In the genomic region with DNA sequence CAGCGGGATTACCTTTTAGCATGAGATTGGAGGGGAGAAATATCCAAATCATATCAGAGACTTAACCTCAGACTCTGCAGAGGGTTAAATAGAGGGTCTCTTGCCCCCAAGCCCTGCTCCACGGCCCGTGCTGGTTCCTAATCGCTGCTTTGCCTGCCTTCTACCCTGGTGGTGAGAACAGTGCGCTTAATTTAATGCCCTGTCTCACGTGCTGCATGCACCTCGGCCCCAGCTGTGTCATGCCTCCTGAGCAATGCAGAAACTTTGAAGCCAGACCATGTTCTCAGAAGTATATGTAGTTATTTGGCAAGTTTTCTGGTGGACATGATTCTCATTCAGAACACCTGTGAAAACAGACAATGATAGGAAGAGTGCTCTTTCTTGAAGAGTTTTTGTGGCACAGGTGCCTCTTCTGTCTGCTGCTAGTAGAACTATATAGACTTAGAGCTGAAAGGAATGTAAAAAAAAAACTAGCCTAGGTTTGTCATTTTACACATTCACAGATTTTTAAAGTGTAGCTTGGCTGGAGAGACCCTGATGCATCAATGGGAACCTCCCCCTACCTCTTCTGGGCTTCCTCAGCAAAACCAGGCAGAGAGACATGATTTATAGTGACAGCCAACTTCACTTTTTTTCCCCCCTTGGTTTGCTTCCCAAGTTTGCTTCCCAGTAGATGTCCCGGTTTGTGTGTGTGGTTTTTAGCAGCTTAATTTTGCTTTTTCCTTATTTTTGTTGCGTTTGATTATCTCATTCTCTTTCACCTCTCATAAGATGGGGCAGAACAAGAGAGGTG, we compare ENCODE assay signal across 1 cellular context.
TF ChIP-seq lines count a peak whose summit lies in the region.

No MANE protein-coding gene starts in this region.

TF ChIP-seq in K562, 482 proteins besides CTCF, POLR2A, EP300 and RAD21 (continued from another document and continues in another):
- TF ChIP-seq, protein P1, sequence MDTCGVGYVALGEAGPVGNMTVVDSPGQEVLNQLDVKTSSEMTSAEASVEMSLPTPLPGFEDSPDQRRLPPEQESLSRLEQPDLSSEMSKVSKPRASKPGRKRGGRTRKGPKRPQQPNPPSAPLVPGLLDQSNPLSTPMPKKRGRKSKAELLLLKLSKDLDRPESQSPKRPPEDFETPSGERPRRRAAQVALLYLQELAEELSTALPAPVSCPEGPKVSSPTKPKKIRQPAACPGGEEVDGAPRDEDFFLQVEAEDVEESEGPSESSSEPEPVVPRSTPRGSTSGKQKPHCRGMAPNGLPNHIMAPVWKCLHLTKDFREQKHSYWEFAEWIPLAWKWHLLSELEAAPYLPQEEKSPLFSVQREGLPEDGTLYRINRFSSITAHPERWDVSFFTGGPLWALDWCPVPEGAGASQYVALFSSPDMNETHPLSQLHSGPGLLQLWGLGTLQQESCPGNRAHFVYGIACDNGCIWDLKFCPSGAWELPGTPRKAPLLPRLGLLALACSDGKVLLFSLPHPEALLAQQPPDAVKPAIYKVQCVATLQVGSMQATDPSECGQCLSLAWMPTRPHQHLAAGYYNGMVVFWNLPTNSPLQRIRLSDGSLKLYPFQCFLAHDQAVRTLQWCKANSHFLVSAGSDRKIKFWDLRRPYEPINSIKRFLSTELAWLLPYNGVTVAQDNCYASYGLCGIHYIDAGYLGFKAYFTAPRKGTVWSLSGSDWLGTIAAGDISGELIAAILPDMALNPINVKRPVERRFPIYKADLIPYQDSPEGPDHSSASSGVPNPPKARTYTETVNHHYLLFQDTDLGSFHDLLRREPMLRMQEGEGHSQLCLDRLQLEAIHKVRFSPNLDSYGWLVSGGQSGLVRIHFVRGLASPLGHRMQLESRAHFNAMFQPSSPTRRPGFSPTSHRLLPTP (IDR thresholded peaks at IDR 0.05; ENCODE audit: borderline replicate concordance, extremely low read depth, insufficient read length) = no peak
- no peak for TF ChIP-seq ZNF707 (CRISPR knock-in tag; conservative IDR thresholded peaks at IDR 0.05)
- TF ChIP-seq HNRNPL (IDR thresholded peaks at IDR 0.05; ENCODE audit: low read depth, low read length) = 0 out of 2 replicates have a peak, but pooled peaks have one; percentile 52
- TF ChIP-seq SIX5 (IDR thresholded peaks at IDR 0.05; ENCODE audit: borderline replicate concordance in 1 of 2, insufficient read depth in 1 of 2, low read depth in 1 of 2, low read length in 2 of 2) = no peak
- no peak for TF ChIP-seq SAFB (IDR thresholded peaks at IDR 0.05; ENCODE audit: borderline replicate concordance, low read depth, low read length)
- TF ChIP-seq ZNF217 (CRISPR knock-in tag; IDR thresholded peaks at IDR 0.05) = no peak
- TF ChIP-seq, protein P2, sequence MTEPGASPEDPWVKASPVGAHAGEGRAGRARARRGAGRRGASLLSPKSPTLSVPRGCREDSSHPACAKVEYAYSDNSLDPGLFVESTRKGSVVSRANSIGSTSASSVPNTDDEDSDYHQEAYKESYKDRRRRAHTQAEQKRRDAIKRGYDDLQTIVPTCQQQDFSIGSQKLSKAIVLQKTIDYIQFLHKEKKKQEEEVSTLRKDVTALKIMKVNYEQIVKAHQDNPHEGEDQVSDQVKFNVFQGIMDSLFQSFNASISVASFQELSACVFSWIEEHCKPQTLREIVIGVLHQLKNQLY (CRISPR knock-in tag; conservative IDR thresholded peaks at IDR 0.05) = no peak
- TF ChIP-seq, protein P3, sequence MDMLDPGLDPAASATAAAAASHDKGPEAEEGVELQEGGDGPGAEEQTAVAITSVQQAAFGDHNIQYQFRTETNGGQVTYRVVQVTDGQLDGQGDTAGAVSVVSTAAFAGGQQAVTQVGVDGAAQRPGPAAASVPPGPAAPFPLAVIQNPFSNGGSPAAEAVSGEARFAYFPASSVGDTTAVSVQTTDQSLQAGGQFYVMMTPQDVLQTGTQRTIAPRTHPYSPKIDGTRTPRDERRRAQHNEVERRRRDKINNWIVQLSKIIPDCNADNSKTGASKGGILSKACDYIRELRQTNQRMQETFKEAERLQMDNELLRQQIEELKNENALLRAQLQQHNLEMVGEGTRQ (CRISPR knock-in tag; IDR thresholded peaks at IDR 0.05) = peak; percentile 58
- TF ChIP-seq DACH1 (IDR thresholded peaks at IDR 0.05; ENCODE audit: partially characterized antibody) = no peak
- TF ChIP-seq, protein P4, sequence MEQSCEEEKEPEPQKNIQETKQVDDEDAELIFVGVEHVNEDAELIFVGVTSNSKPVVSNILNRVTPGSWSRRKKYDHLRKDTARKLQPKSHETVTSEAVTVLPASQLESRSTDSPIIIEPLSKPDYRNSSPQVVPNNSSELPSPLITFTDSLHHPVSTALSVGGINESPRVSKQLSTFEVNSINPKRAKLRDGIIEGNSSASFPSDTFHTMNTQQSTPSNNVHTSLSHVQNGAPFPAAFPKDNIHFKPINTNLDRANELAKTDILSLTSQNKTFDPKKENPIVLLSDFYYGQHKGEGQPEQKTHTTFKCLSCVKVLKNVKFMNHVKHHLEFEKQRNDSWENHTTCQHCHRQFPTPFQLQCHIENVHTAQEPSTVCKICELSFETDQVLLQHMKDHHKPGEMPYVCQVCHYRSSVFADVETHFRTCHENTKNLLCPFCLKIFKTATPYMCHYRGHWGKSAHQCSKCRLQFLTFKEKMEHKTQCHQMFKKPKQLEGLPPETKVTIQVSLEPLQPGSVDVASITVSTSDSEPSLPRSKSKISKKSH (CRISPR knock-in tag; IDR thresholded peaks at IDR 0.05) = no peak
- TF ChIP-seq PCBP2 (IDR thresholded peaks at IDR 0.05; ENCODE audit: low read depth, low read length, poor library complexity, severe bottlenecking) = no peak
- TF ChIP-seq, protein P5, sequence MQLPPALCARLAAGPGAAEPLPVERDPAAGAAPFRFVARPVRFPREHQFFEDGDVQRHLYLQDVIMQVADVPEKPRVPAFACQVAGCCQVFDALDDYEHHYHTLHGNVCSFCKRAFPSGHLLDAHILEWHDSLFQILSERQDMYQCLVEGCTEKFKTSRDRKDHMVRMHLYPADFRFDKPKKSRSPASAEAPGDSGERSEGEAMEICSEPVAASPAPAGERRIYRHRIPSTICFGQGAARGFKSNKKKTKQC (CRISPR knock-in tag; IDR thresholded peaks at IDR 0.05) = 0 out of 2 replicates have a peak, but pooled peaks have one; percentile 37
- TF ChIP-seq, protein P6, sequence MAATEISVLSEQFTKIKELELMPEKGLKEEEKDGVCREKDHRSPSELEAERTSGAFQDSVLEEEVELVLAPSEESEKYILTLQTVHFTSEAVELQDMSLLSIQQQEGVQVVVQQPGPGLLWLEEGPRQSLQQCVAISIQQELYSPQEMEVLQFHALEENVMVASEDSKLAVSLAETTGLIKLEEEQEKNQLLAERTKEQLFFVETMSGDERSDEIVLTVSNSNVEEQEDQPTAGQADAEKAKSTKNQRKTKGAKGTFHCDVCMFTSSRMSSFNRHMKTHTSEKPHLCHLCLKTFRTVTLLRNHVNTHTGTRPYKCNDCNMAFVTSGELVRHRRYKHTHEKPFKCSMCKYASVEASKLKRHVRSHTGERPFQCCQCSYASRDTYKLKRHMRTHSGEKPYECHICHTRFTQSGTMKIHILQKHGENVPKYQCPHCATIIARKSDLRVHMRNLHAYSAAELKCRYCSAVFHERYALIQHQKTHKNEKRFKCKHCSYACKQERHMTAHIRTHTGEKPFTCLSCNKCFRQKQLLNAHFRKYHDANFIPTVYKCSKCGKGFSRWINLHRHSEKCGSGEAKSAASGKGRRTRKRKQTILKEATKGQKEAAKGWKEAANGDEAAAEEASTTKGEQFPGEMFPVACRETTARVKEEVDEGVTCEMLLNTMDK (IDR thresholded peaks at IDR 0.05; ENCODE audit: borderline replicate concordance, insufficient read depth, low read depth, low read length, poor library complexity, severe bottlenecking) = peak; percentile 41
- no peak for TF ChIP-seq MTA1 (IDR thresholded peaks at IDR 0.05; ENCODE audit: borderline replicate concordance)
- TF ChIP-seq YY1 (IDR thresholded peaks at IDR 0.05; ENCODE audit: borderline replicate concordance in 1 of 3, control insufficient read depth in 1 of 3, extremely low read depth in 1 of 3, insufficient read depth in 3 of 3, insufficient read length in 1 of 3, insufficient replicate concordance in 2 of 3, low read depth in 1 of 3, low read length in 2 of 3) = no peak
- TF ChIP-seq, protein P7, sequence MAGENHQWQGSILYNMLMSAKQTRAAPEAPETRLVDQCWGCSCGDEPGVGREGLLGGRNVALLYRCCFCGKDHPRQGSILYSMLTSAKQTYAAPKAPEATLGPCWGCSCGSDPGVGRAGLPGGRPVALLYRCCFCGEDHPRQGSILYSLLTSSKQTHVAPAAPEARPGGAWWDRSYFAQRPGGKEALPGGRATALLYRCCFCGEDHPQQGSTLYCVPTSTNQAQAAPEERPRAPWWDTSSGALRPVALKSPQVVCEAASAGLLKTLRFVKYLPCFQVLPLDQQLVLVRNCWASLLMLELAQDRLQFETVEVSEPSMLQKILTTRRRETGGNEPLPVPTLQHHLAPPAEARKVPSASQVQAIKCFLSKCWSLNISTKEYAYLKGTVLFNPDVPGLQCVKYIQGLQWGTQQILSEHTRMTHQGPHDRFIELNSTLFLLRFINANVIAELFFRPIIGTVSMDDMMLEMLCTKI (IDR thresholded peaks at IDR 0.05; ENCODE audit: partially characterized antibody) = no peak
- peak; percentile 22; the same call in 1 of the 2 replicates for TF ChIP-seq FOXK1 (CRISPR knock-in tag; IDR thresholded peaks at IDR 0.05; ENCODE audit: borderline replicate concordance)
- TF ChIP-seq L3MBTL2 (IDR thresholded peaks at IDR 0.05) = peak; percentile 88
- TF ChIP-seq, protein P8, sequence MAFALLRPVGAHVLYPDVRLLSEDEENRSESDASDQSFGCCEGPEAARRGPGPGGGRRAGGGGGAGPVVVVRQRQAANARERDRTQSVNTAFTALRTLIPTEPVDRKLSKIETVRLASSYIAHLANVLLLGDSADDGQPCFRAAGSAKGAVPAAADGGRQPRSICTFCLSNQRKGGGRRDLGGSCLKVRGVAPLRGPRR (CRISPR knock-in tag; IDR thresholded peaks at IDR 0.05) = no peak
- no peak for TF ChIP-seq CTBP1 (IDR thresholded peaks at IDR 0.05; ENCODE audit: borderline replicate concordance)
- peak; percentile 84 for TF ChIP-seq ZNF431 (CRISPR knock-in tag; IDR thresholded peaks at IDR 0.05)
- no peak for TF ChIP-seq EGR1 (conservative IDR thresholded peaks at IDR 0.05)
- no peak for TF ChIP-seq SUPT5H (IDR thresholded peaks at IDR 0.05)
- no peak for TF ChIP-seq ZBED1 (IDR thresholded peaks at IDR 0.05)
- no peak for TF ChIP-seq EP400 (IDR thresholded peaks at IDR 0.05)
- TF ChIP-seq KLF16 (IDR thresholded peaks at IDR 0.05) = no peak
- no peak for TF ChIP-seq LCOR (CRISPR knock-in tag; IDR thresholded peaks at IDR 0.05)
- no peak for TF ChIP-seq KLF6 (CRISPR knock-in tag; IDR thresholded peaks at IDR 0.05; ENCODE audit: borderline replicate concordance)
- TF ChIP-seq, protein P9, sequence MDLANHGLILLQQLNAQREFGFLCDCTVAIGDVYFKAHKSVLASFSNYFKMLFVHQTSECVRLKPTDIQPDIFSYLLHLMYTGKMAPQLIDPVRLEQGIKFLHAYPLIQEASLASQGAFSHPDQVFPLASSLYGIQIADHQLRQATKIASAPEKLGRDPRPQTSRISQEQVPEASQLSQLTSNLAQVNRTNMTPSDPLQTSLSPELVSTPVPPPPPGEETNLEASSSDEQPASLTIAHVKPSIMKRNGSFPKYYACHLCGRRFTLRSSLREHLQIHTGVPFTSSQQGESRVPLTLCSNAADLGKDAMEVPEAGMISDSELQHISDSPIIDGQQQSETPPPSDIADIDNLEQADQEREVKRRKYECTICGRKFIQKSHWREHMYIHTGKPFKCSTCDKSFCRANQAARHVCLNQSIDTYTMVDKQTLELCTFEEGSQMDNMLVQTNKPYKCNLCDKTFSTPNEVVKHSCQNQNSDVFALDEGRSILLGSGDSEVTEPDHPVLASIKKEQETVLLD (IDR thresholded peaks at IDR 0.05) = no peak
- TF ChIP-seq, protein P10, sequence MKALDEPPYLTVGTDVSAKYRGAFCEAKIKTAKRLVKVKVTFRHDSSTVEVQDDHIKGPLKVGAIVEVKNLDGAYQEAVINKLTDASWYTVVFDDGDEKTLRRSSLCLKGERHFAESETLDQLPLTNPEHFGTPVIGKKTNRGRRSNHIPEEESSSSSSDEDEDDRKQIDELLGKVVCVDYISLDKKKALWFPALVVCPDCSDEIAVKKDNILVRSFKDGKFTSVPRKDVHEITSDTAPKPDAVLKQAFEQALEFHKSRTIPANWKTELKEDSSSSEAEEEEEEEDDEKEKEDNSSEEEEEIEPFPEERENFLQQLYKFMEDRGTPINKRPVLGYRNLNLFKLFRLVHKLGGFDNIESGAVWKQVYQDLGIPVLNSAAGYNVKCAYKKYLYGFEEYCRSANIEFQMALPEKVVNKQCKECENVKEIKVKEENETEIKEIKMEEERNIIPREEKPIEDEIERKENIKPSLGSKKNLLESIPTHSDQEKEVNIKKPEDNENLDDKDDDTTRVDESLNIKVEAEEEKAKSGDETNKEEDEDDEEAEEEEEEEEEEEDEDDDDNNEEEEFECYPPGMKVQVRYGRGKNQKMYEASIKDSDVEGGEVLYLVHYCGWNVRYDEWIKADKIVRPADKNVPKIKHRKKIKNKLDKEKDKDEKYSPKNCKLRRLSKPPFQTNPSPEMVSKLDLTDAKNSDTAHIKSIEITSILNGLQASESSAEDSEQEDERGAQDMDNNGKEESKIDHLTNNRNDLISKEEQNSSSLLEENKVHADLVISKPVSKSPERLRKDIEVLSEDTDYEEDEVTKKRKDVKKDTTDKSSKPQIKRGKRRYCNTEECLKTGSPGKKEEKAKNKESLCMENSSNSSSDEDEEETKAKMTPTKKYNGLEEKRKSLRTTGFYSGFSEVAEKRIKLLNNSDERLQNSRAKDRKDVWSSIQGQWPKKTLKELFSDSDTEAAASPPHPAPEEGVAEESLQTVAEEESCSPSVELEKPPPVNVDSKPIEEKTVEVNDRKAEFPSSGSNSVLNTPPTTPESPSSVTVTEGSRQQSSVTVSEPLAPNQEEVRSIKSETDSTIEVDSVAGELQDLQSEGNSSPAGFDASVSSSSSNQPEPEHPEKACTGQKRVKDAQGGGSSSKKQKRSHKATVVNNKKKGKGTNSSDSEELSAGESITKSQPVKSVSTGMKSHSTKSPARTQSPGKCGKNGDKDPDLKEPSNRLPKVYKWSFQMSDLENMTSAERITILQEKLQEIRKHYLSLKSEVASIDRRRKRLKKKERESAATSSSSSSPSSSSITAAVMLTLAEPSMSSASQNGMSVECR (CRISPR knock-in tag; IDR thresholded peaks at IDR 0.05) = no peak
- no peak for TF ChIP-seq ZNF57 (CRISPR knock-in tag; IDR thresholded peaks at IDR 0.05)
- no peak for TF ChIP-seq ZNF174 (CRISPR knock-in tag; IDR thresholded peaks at IDR 0.05)
- no peak for TF ChIP-seq HNRNPUL1 (IDR thresholded peaks at IDR 0.05; ENCODE audit: low read length)
- no peak for TF ChIP-seq RFX5 (IDR thresholded peaks at IDR 0.05; ENCODE audit: low read depth, low read length)
- no peak for TF ChIP-seq NRF1 (conservative IDR thresholded peaks at IDR 0.05 in 1 of 2, IDR thresholded peaks at IDR 0.05 in 1 of 2)
- TF ChIP-seq ZNF76 (CRISPR knock-in tag; IDR thresholded peaks at IDR 0.05; ENCODE audit: borderline replicate concordance) = no peak
- TF ChIP-seq SAFB2 (IDR thresholded peaks at IDR 0.05; ENCODE audit: borderline replicate concordance, low read depth, low read length, severe bottlenecking) = no peak
- TF ChIP-seq, protein P11, sequence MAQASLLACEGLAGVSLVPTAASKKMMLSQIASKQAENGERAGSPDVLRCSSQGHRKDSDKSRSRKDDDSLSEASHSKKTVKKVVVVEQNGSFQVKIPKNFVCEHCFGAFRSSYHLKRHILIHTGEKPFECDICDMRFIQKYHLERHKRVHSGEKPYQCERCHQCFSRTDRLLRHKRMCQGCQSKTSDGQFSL (CRISPR knock-in tag; IDR thresholded peaks at IDR 0.05) = peak; percentile 41; the same call in 1 of the 2 replicates
- TF ChIP-seq, protein P11 (tag; IDR thresholded peaks at IDR 0.05) = no peak
- no peak for TF ChIP-seq MCM7 (IDR thresholded peaks at IDR 0.05)
- no peak for TF ChIP-seq ZC3H8 (IDR thresholded peaks at IDR 0.05)
- TF ChIP-seq NONO (IDR thresholded peaks at IDR 0.05; ENCODE audit: low read depth in 2 of 2, low read length in 1 of 2) = no peak
- TF ChIP-seq TCF7L2 (IDR thresholded peaks at IDR 0.05; ENCODE audit: low read depth, low read length) = no peak
